9 cellular contexts compared by ENCODE assay signal in the genomic region with DNA sequence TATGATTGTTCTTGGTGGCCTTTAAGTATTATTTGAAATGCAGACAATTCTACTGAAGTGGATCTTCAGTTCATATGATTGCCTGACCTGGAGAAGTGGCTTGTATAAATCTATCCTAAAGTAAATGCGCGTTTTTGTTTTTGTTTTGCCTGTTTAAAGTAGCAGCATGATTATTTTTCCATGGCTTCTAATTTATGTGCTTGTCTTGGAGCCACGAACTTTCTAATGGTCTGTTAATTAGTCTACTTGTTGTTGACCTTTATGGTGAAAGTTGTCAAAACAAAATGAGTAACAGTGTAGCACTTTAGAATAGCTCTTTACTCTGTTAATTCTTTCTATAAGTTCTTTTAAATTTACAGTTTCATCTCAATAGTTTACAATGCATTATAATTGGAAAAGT. TPM values are rescaled to one million over a fixed set of nuclear protein-coding genes. Genes with fewer than 3 reads are reported as not detected.
DNase-seq lines count a peak whose midpoint lies in the region; ATAC-seq and TF ChIP-seq lines count a peak whose summit lies in the region.
"Had no signal": no experiment of that assay in that cellular context is flagged by ENCODE, and none has a peak within 500 bp of the region (broad histone marks: within the 10 kb centered on the region; RNA-seq: fewer than 3 reads in every experiment).

No MANE protein-coding gene starts in this region.

- intact Hi-C loops in left lung (cut with DNase I): no loop called here

- no peak for ATAC-seq in activated naive CD8-positive, alpha-beta T cell treated with anti-CD3 and anti-CD28 coated beads, Interleukin-2, amount 50 U/mL, for 24 hours
- ATAC-seq in left lung (no peak), thoracic aorta (ENCODE audit: insufficient number of reproducible peaks, low FRiP score, low read depth) (no peak)

- no peak for DNase-seq in activated CD4-positive, alpha-beta T cell treated with anti-CD3 and anti-CD28 coated beads, Interleukin-2, amount 10 ng/mL, durations not matched to agents 7 days and 5 days
- DNase-seq in activated CD4-positive, alpha-beta T cell treated with anti-CD3 and anti-CD28 coated beads for 1 hour: no peak
- no peak for DNase-seq in activated naive CD8-positive, alpha-beta T cell treated with anti-CD3 and anti-CD28 coated beads, Interleukin-2, amount 50 U/mL, for 24 hours
- DNase-seq in left lung (no peak), thoracic aorta (ENCODE audit: low spot score) (no peak), Ammon's horn (ENCODE audit: low spot score) (no peak), H4 (ENCODE audit: low spot score) (no peak)
- DNase-seq in activated CD8-positive, alpha-beta memory T cell treated with anti-CD3 and anti-CD28 coated beads for 24 hours: no peak
- DNase-seq: stimulated activated CD4-positive, alpha-beta T cell treated with anti-CD3 and anti-CD28 coated beads, Interleukin-1b, Interleukin-23, amount 100 ng/mL, for 48 hours had no signal

- TF ChIP-seq CTCF in left lung (IDR thresholded peaks at IDR 0.05): no peak
- TF ChIP-seq CTCF in thoracic aorta (IDR thresholded peaks at IDR 0.05): no peak

- peaks cover 51% of the 10 kb centered on the region for H3K4me1 Mint-ChIP-seq in activated CD4-positive, alpha-beta T cell treated with anti-CD3 and anti-CD28 coated beads, Interleukin-2, amount 10 ng/mL, durations not matched to agents 7 days and 5 days
- peaks cover 53% of the 10 kb centered on the region for H3K4me1 Mint-ChIP-seq in activated naive CD8-positive, alpha-beta T cell treated with anti-CD3 and anti-CD28 coated beads, Interleukin-2, amount 50 U/mL, for 24 hours

- no peaks in the 10 kb centered on the region for H3K27me3 ChIP-seq in left lung
- H3K27me3 ChIP-seq in thoracic aorta (replicated peaks; ENCODE audit: insufficient read depth): no peaks in the 10 kb centered on the region

- H3K36me3 ChIP-seq in left lung: peaks cover 0 to 39% of the 10 kb centered on the region in 2 donors
- H3K36me3 ChIP-seq in thoracic aorta: peaks cover 16% of the 10 kb centered on the region

- CTCF ChIA-PET in activated CD4-positive, alpha-beta T cell treated with anti-CD3 and anti-CD28 coated beads, Interleukin-2, amount 10 ng/mL, durations not matched to agents 7 days and 5 days (lab: Charles Lee): interaction anchor here (1.5 kb wide), 1 partner anchor 9 kb away, joined by 3 read pairs; no protein-coding TSS in a partner anchor

- H3K4me3 ChIP-seq in left lung: peak overlapping the region; percentile 65 to 69
- peak overlapping the region; percentile 98 for H3K4me3 ChIP-seq in thoracic aorta

- H3K27ac Mint-ChIP-seq in activated CD4-positive, alpha-beta T cell treated with anti-CD3 and anti-CD28 coated beads, Interleukin-2, amount 10 ng/mL, durations not matched to agents 7 days and 5 days: peak overlapping the region; percentile 96
- peak overlapping the region; percentile 96 for H3K27ac Mint-ChIP-seq in activated naive CD8-positive, alpha-beta T cell treated with anti-CD3 and anti-CD28 coated beads, Interleukin-2, amount 50 U/mL, for 24 hours

- H3K27me3 Mint-ChIP-seq in activated CD4-positive, alpha-beta T cell treated with anti-CD3 and anti-CD28 coated beads, Interleukin-2, amount 10 ng/mL, durations not matched to agents 7 days and 5 days: no peaks in the 10 kb centered on the region
- H3K27me3 Mint-ChIP-seq in activated naive CD8-positive, alpha-beta T cell treated with anti-CD3 and anti-CD28 coated beads, Interleukin-2, amount 50 U/mL, for 24 hours: no peaks in the 10 kb centered on the region

- POLR2A ChIA-PET in activated CD4-positive, alpha-beta T cell treated with anti-CD3 and anti-CD28 coated beads, Interleukin-2, amount 10 ng/mL, durations not matched to agents 7 days and 5 days (lab: Charles Lee): no interaction called here

- H3K4me1 ChIP-seq in left lung: peaks cover 28 to 68% of the 10 kb centered on the region in 2 donors
- H3K4me1 ChIP-seq in thoracic aorta (ENCODE audit: control insufficient read depth in 1 of 2, low read depth in 2 of 2): peaks cover 18 to 27% of the 10 kb centered on the region in 2 donors

- peaks cover 2% of the 10 kb centered on the region for H3K9me3 Mint-ChIP-seq in activated CD4-positive, alpha-beta T cell treated with anti-CD3 and anti-CD28 coated beads, Interleukin-2, amount 10 ng/mL, durations not matched to agents 7 days and 5 days
- H3K9me3 Mint-ChIP-seq in activated naive CD8-positive, alpha-beta T cell treated with anti-CD3 and anti-CD28 coated beads, Interleukin-2, amount 50 U/mL, for 24 hours: no peaks in the 10 kb centered on the region

- H3K27ac ChIP-seq in left lung: peak overlapping the region; percentile 99
- H3K27ac ChIP-seq in thoracic aorta: peak overlapping the region in 1 of 2 donors; percentile 99

- peak overlapping the region; percentile 92 for H3K4me3 Mint-ChIP-seq in activated CD4-positive, alpha-beta T cell treated with anti-CD3 and anti-CD28 coated beads, Interleukin-2, amount 10 ng/mL, durations not matched to agents 7 days and 5 days
- peak overlapping the region; percentile 99 for H3K4me3 Mint-ChIP-seq in activated naive CD8-positive, alpha-beta T cell treated with anti-CD3 and anti-CD28 coated beads, Interleukin-2, amount 50 U/mL, for 24 hours

- H3K36me3 Mint-ChIP-seq in activated CD4-positive, alpha-beta T cell treated with anti-CD3 and anti-CD28 coated beads, Interleukin-2, amount 10 ng/mL, durations not matched to agents 7 days and 5 days (ENCODE audit: low read depth): peaks cover 41% of the 10 kb centered on the region
- H3K36me3 Mint-ChIP-seq in activated naive CD8-positive, alpha-beta T cell treated with anti-CD3 and anti-CD28 coated beads, Interleukin-2, amount 50 U/mL, for 24 hours (ENCODE audit: low read depth): peaks cover 47% of the 10 kb centered on the region

- H3K9me3 ChIP-seq in left lung (no peaks in the 10 kb centered on the region), thoracic aorta (no peaks in the 10 kb centered on the region)

RNA-seq across cellular contexts. Expression of gene PRKAR1A, which starts 1.7 kb away (rescaled TPM):
- 100 to 1,000 TPM; 200 to 203 TPM for total RNA-seq in activated CD4-positive, alpha-beta T cell treated with anti-CD3 and anti-CD28 coated beads, Interleukin-2, amount 10 ng/mL, durations not matched to agents 7 days and 5 days
- total RNA-seq in left lung (100 to 1,000 TPM; 345 to 376 TPM), thoracic aorta (100 to 1,000 TPM; 345 to 412 TPM)
- total RNA-seq in H4 (2014; rRNA removed; shearing (Covaris generic)): 161 and 207 TPM in 2 replicates

RNA-seq across cellular contexts. Expression of gene WIPI1, which starts 56.6 kb away (rescaled TPM):
- total RNA-seq in activated CD4-positive, alpha-beta T cell treated with anti-CD3 and anti-CD28 coated beads, Interleukin-2, amount 10 ng/mL, durations not matched to agents 7 days and 5 days: 10 to 100 TPM; 28.2 to 34.4 TPM
- total RNA-seq in left lung (10 to 100 TPM; 52.5 to 57.1 TPM), thoracic aorta (10 to 100 TPM; 54.2 to 58.3 TPM)
- 66.0 and 70.8 TPM in 2 replicates for total RNA-seq in H4 (2014; rRNA removed; shearing (Covaris generic))
